11 cellular contexts compared by ENCODE assay signal in genomic region chr12:102118874-102119273, GRCh38. TPM values are rescaled to one million over a fixed set of nuclear protein-coding genes. Genes with fewer than 3 reads are reported as not detected.
A peak's percentile ranks its signal among the peaks of the same experiment; 100 is the strongest.
DNase-seq lines count a peak whose midpoint lies in the region; ATAC-seq and TF ChIP-seq lines count a peak whose summit lies in the region.
"Had no signal": no experiment of that assay in that cellular context is flagged by ENCODE, and none has a peak within 500 bp of the region (broad histone marks: within the 10 kb centered on the region; RNA-seq: fewer than 3 reads in every experiment).

No MANE protein-coding gene starts in this region.

- H3K4me1 ChIP-seq in gastroesophageal sphincter: peaks cover 2 to 25% (median 6%) of the 10 kb centered on the region in 3 donors
- H3K4me1 ChIP-seq in smooth muscle cell (ENCODE audit: low read depth): peaks cover 16% of the 10 kb centered on the region

- no peaks in the 10 kb centered on the region for H4K20me1 ChIP-seq in smooth muscle cell (ENCODE audit: low read depth)

- peak overlapping the region; percentile 58 for H3K27ac Mint-ChIP-seq in T-helper 1 cell treated with Interleukin-12 subunit alpha and Interleukin-12 subunit beta and Interleukin-4 antibody, amounts not matched to agents 30 μg/mL and 1 μg/mL, for 36 hours
- H3K27ac Mint-ChIP-seq in CD14-positive monocyte: no peak overlapping the region

- H3K36me3 ChIP-seq in gastroesophageal sphincter (peaks cover 0 to 33% of the 10 kb centered on the region in 2 donors), smooth muscle cell (ENCODE audit: low read depth) (peaks cover 7% of the 10 kb centered on the region)

- no peak for TF ChIP-seq CTCF in WI38 (IDR thresholded peaks at IDR 0.05; ENCODE audit: low read depth, low read length)
- TF ChIP-seq CTCF in gastroesophageal sphincter (IDR thresholded peaks at IDR 0.05): no peak
- TF ChIP-seq CTCF in smooth muscle cell (IDR thresholded peaks at IDR 0.05; ENCODE audit: borderline replicate concordance, insufficient read depth, poor library complexity, severe bottlenecking): no peak
- no peak for TF ChIP-seq CTCF in CD14-positive monocyte (IDR thresholded peaks at IDR 0.05)

- no peak overlapping the region for H3K9ac ChIP-seq in smooth muscle cell (ENCODE audit: low read depth)

- peak overlapping the region; percentile 75 for H3K4me3 Mint-ChIP-seq in T-helper 1 cell treated with Interleukin-12 subunit alpha and Interleukin-12 subunit beta and Interleukin-4 antibody, amounts not matched to agents 30 μg/mL and 1 μg/mL, for 36 hours
- no peak overlapping the region for H3K4me3 Mint-ChIP-seq in CD14-positive monocyte

- WGBS in gastroesophageal sphincter (ENCODE audit: low coverage in 1 of 2), 2 donors: 40 to 56% methylated on average over 2 of the region's 2 CpGs
- WGBS in smooth muscle cell (ENCODE audit: low lambda C conversion rate): 63% methylated on average over 2 of the region's 2 CpGs

- H3K4me3 ChIP-seq in WI38 (ENCODE audit: low read depth, low read length) (peak overlapping the region; percentile 69), gastroesophageal sphincter (peak overlapping the region; percentile 67 to 97), smooth muscle cell (peak overlapping the region; percentile 82)

- no peak for TF ChIP-seq POLR2A in gastroesophageal sphincter (IDR thresholded peaks at IDR 0.05)

- H3K9me3 Mint-ChIP-seq in T-helper 1 cell treated with Interleukin-12 subunit alpha and Interleukin-12 subunit beta and Interleukin-4 antibody, amounts not matched to agents 30 μg/mL and 1 μg/mL, for 36 hours: no peaks in the 10 kb centered on the region
- no peaks in the 10 kb centered on the region for H3K9me3 Mint-ChIP-seq in CD14-positive monocyte

- H3K79me2 ChIP-seq in smooth muscle cell (ENCODE audit: low read depth): no peaks in the 10 kb centered on the region

- ATAC-seq in gastroesophageal sphincter (no peak), GM21360 (IDR thresholded peaks at IDR 0.05; ENCODE audit: unreplicated experiment) (no peak)

- H3K27me3 ChIP-seq in gastroesophageal sphincter (no peaks in the 10 kb centered on the region), smooth muscle cell (ENCODE audit: low read depth) (no peaks in the 10 kb centered on the region)
- H3K27me3 ChIP-seq: tibial nerve had no signal

- no peaks in the 10 kb centered on the region for H3K27me3 Mint-ChIP-seq in T-helper 1 cell treated with Interleukin-12 subunit alpha and Interleukin-12 subunit beta and Interleukin-4 antibody, amounts not matched to agents 30 μg/mL and 1 μg/mL, for 36 hours (ENCODE audit: low read depth)
- no peaks in the 10 kb centered on the region for H3K27me3 Mint-ChIP-seq in CD14-positive monocyte (ENCODE audit: low read depth in 3 of 3)

- H3K36me3 Mint-ChIP-seq in T-helper 1 cell treated with Interleukin-12 subunit alpha and Interleukin-12 subunit beta and Interleukin-4 antibody, amounts not matched to agents 30 μg/mL and 1 μg/mL, for 36 hours (ENCODE audit: low read depth): peaks cover 5% of the 10 kb centered on the region
- peaks cover 19 to 21% of the 10 kb centered on the region in 2 donors for H3K36me3 Mint-ChIP-seq in CD14-positive monocyte

- peak overlapping the region in 2 of 4 donors; percentile 87 to 88 for H3K27ac ChIP-seq in gastroesophageal sphincter
- no peak overlapping the region for H3K27ac ChIP-seq in smooth muscle cell (ENCODE audit: low read depth)

- intact Hi-C loops in CD14-positive monocyte (cut with micrococcal nuclease): loop anchor here in 1 of 2 donors (5.0 kb wide), 1 partner anchor 57 kb away; the partner anchor contains the start of gene WASHC3

- H3K4me2 ChIP-seq in smooth muscle cell: peak overlapping the region; percentile 94

- H3F3A ChIP-seq in smooth muscle cell (ENCODE audit: low read depth): no peaks in the 10 kb centered on the region

- H2AFZ ChIP-seq in smooth muscle cell (ENCODE audit: low read depth): no peak overlapping the region

- H3K9me3 ChIP-seq in gastroesophageal sphincter (no peaks in the 10 kb centered on the region), smooth muscle cell (replicated peaks; ENCODE audit: low read depth) (no peaks in the 10 kb centered on the region)
- H3K9me3 ChIP-seq: tibial nerve had no signal

- peaks cover 32% of the 10 kb centered on the region for H3K4me1 Mint-ChIP-seq in T-helper 1 cell treated with Interleukin-12 subunit alpha and Interleukin-12 subunit beta and Interleukin-4 antibody, amounts not matched to agents 30 μg/mL and 1 μg/mL, for 36 hours (ENCODE audit: low read depth)
- H3K4me1 Mint-ChIP-seq in CD14-positive monocyte: peaks cover 19% of the 10 kb centered on the region

- no peak for TF ChIP-seq EP300 in gastroesophageal sphincter (IDR thresholded peaks at IDR 0.05)

- DNase-seq in T-helper 1 cell (no peak), smooth muscle cell (lab: John Stamatoyannopoulos, UW; ENCODE audit: unreplicated experiment) (no peak), CD14-positive monocyte (ENCODE audit: low spot score) (no peak), T-helper 9 cell (no peak)
- DNase-seq: ACHN, NCI-H1417 had no signal

RNA-seq across cellular contexts. Expression of gene NUP37, which starts 1.0 kb away (rescaled TPM):
- 10 to 100 TPM; 15.2 to 27.7 (median 19.0) TPM for total RNA-seq in gastroesophageal sphincter
- total RNA-seq in smooth muscle cell: 49.2 and 57.6 TPM in 2 replicates
- 35.7 and 38.1 TPM in 2 replicates for polyA plus RNA-seq in smooth muscle cell
- 10 to 100 TPM; 20.9 to 23.0 TPM for polyA plus RNA-seq in CD14-positive monocyte

RNA-seq across cellular contexts. Expression of gene PARPBP, which starts 1.1 kb away (rescaled TPM):
- total RNA-seq in gastroesophageal sphincter (1 to 10 TPM in 3 of 4 donors, under 1 TPM in 1; 0.93 to 1.4 (median 1.2) TPM), smooth muscle cell (7.9 and 8.2 TPM in 2 replicates)
- polyA plus RNA-seq in smooth muscle cell (3.7 and 4.7 TPM in 2 replicates), CD14-positive monocyte (1 to 10 TPM; 1.6 to 1.8 TPM)

RNA-seq across cellular contexts. Expression of gene WASHC3, which starts 57.1 kb away (rescaled TPM):
- total RNA-seq in gastroesophageal sphincter: 100 to 1,000 TPM in 1 of 4 donors, 10 to 100 TPM in 3; 80.4 to 106 (median 87.1) TPM
- 53.2 and 58.5 TPM in 2 replicates for total RNA-seq in smooth muscle cell
- 70.1 and 71.7 TPM in 2 replicates for polyA plus RNA-seq in smooth muscle cell
- 10 to 100 TPM; 66.2 to 75.8 TPM for polyA plus RNA-seq in CD14-positive monocyte
